In genomic region chr1:8202182-8202905, GRCh38 we compare ENCODE assay signal across 8 cellular contexts.
DNase-seq lines count a peak whose midpoint lies in the region; ATAC-seq and TF ChIP-seq lines count a peak whose summit lies in the region.
"Had no signal": no experiment of that assay in that cellular context is flagged by ENCODE, and none has a peak within 500 bp of the region (broad histone marks: within the 10 kb centered on the region; RNA-seq: fewer than 3 reads in every experiment).

No MANE protein-coding gene starts in this region.

- H3K4me1 ChIP-seq in duodenal mucosa (ENCODE audit: control insufficient read depth in 1 of 2, insufficient read depth in 2 of 2, low read length in 2 of 2): peaks cover 15 to 22% of the 10 kb centered on the region in 2 donors
- H3K4me1 ChIP-seq in mucosa of descending colon (ENCODE audit: low read depth): no peaks in the 10 kb centered on the region

- H3K36me3 ChIP-seq in duodenal mucosa (ENCODE audit: control insufficient read depth in 1 of 2, insufficient read depth in 2 of 2, low read length in 2 of 2) (no peaks in the 10 kb centered on the region), mucosa of descending colon (ENCODE audit: low read depth) (no peaks in the 10 kb centered on the region)

- peak overlapping the region; percentile 48 to 50 for H3K9ac ChIP-seq in duodenal mucosa (ENCODE audit: low read depth in 1 of 2, low read length in 2 of 2)

- DNase-seq in NCI-H226: peak; percentile 40
- peak; percentile 55 to 68 (median 61) for DNase-seq in mucosa of descending colon
- DNase-seq in ureter (ENCODE audit: low spot score): peak; percentile 93
- no peak for DNase-seq in central memory CD4-positive, alpha-beta T cell
- no peak for DNase-seq in ecto neural progenitor cell (ENCODE audit: low spot score)
- no peak for DNase-seq in SIG-M5 treated with dmso at 0.1 percent for 504 hours (lab: John Stamatoyannopoulos, UW; ENCODE audit: unreplicated experiment)
- DNase-seq: naive B cell had no signal

- intact Hi-C loops in mucosa of descending colon (cut with DNase I, micrococcal nuclease): loop anchor here in 1 of 2 donors (10.0 kb wide), 1 partner anchor 68 kb away; no protein-coding TSS in a partner anchor

- peak overlapping the region; percentile 78 for H3K27ac ChIP-seq in duodenal mucosa (ENCODE audit: low read depth, low read length)

- ATAC-seq in mucosa of descending colon: peak; percentile 76

- H3K9me3 ChIP-seq in duodenal mucosa (ENCODE audit: control insufficient read depth in 1 of 2, low read length in 2 of 2) (no peaks in the 10 kb centered on the region), mucosa of descending colon (no peaks in the 10 kb centered on the region)

- no peaks in the 10 kb centered on the region for H3K27me3 ChIP-seq in duodenal mucosa (ENCODE audit: control insufficient read depth in 1 of 2, insufficient read depth in 2 of 2, low read length in 2 of 2)

- H3K4me3 ChIP-seq in duodenal mucosa (ENCODE audit: low read depth in 1 of 2, low read length in 2 of 2): peak overlapping the region; percentile 26 to 33
- H3K4me3 ChIP-seq in mucosa of descending colon: no peak overlapping the region

- no peak for TF ChIP-seq CTCF in mucosa of descending colon (IDR thresholded peaks at IDR 0.05)

Comparison
In these comparisons a context has a peak if more than half of its experiments do, and no peak if none do; other contexts are left out.
1. DNase-seq: peak in NCI-H226 (single experiment), mucosa of descending colon (3 of 3) and ureter (single experiment); none in central memory CD4-positive, alpha-beta T cell (single experiment), ecto neural progenitor cell (single experiment) and SIG-M5 treated with dmso at 0.1 percent for 504 hours (single experiment).